Comparison of ENCODE assay signal across 16 cellular contexts in genomic region chr1:111172463-111172862, GRCh38. TPM values are rescaled to one million over a fixed set of nuclear protein-coding genes. Genes with fewer than 3 reads are reported as not detected.
"Had no signal": no experiment of that assay in that cellular context is flagged by ENCODE, and none has a peak within 500 bp of the region (broad histone marks: within the 10 kb centered on the region; RNA-seq: fewer than 3 reads in every experiment).

No MANE protein-coding gene starts in this region.

- H3K27ac ChIP-seq: adrenal gland, cardiac muscle cell, dorsolateral prefrontal cortex, gastrocnemius medialis, heart left ventricle, lower lobe of right lung, neutrophil, tibial artery, vagina had no signal

- H3K27me3 ChIP-seq: adrenal gland, cardiac muscle cell, dorsolateral prefrontal cortex, gastrocnemius medialis, heart left ventricle, neutrophil, tibial artery, vagina had no signal

- H3K4me3 ChIP-seq: adrenal gland, cardiac muscle cell, dorsolateral prefrontal cortex, gastrocnemius medialis, heart left ventricle, lower lobe of right lung, tibial artery, vagina had no signal

- H3K9me3 Mint-ChIP-seq: activated CD4-positive, alpha-beta T cell treated with anti-CD3 and anti-CD28 coated beads, Interleukin-2, amount 10 ng/mL, durations not matched to agents 24 days and 14 days; stimulated activated naive B cell treated with anti-CD40 and anti-IgM and Interleukin-4, amounts not matched to agents 10 μg/mL and 1 μg/mL and 100 μg/mL, for 72 hours had no signal

- DNase-seq: activated CD4-positive, alpha-beta T cell treated with anti-CD3 and anti-CD28 coated beads, Interleukin-2, amount 10 ng/mL, durations not matched to agents 24 days and 14 days; activated CD8-positive, alpha-beta memory T cell treated with anti-CD3 and anti-CD28 coated beads for 24 hours; activated naive CD4-positive, alpha-beta T cell treated with Interleukin-2 at 50 U/mL for 16 hours; adrenal gland; dorsolateral prefrontal cortex; gastrocnemius medialis; heart left ventricle; left colon; lower lobe of right lung; midbrain; stimulated activated naive B cell treated with anti-CD40 and anti-IgM and Interleukin-4, amounts not matched to agents 10 μg/mL and 1 μg/mL and 100 μg/mL, for 72 hours; T-helper 1 cell; tibial artery had no signal

- H3K9me3 ChIP-seq: adrenal gland, gastrocnemius medialis, heart left ventricle, lower lobe of right lung, neutrophil, tibial artery, vagina had no signal

- H3K27me3 Mint-ChIP-seq: activated CD4-positive, alpha-beta T cell treated with anti-CD3 and anti-CD28 coated beads, Interleukin-2, amount 10 ng/mL, durations not matched to agents 24 days and 14 days; stimulated activated naive B cell treated with anti-CD40 and anti-IgM and Interleukin-4, amounts not matched to agents 10 μg/mL and 1 μg/mL and 100 μg/mL, for 72 hours had no signal

- H3K27ac Mint-ChIP-seq: activated CD4-positive, alpha-beta T cell treated with anti-CD3 and anti-CD28 coated beads, Interleukin-2, amount 10 ng/mL, durations not matched to agents 24 days and 14 days had no signal

- ATAC-seq: gastrocnemius medialis; heart left ventricle; left colon; lower lobe of right lung; stimulated activated naive B cell treated with anti-CD40 and anti-IgM and Interleukin-4, amounts not matched to agents 10 μg/mL and 1 μg/mL and 100 μg/mL, for 72 hours had no signal

- H3K4me3 Mint-ChIP-seq: activated CD4-positive, alpha-beta T cell treated with anti-CD3 and anti-CD28 coated beads, Interleukin-2, amount 10 ng/mL, durations not matched to agents 24 days and 14 days; stimulated activated naive B cell treated with anti-CD40 and anti-IgM and Interleukin-4, amounts not matched to agents 10 μg/mL and 1 μg/mL and 100 μg/mL, for 72 hours had no signal

- H3K4me1 ChIP-seq: gastrocnemius medialis, lower lobe of right lung, tibial artery, vagina had no signal

RNA-seq across cellular contexts. Expression of gene CHI3L2, which starts 55.0 kb away (rescaled TPM):
- total RNA-seq: cardiac muscle cell had no signal
